Comparison of ENCODE assay signal across 8 cellular contexts in genomic region chr7:64562621-64563275, GRCh38. TPM values are rescaled to one million over a fixed set of nuclear protein-coding genes. Genes with fewer than 3 reads are reported as not detected.
DNase-seq lines count a peak whose midpoint lies in the region; ATAC-seq and TF ChIP-seq lines count a peak whose summit lies in the region.

TSS of gene ZNF680 (minus strand) at chr7:64563071. CDS start at chr7:64562954, 117 bp downstream.

- peaks cover 31 to 39% (median 38%) of the 10 kb centered on the region in 11 experiments for H3K36me3 ChIP-seq in BLaER1 treated with 17β-estradiol and CSF1 and Interleukin-3, amounts not matched to agents 10 nM and 100 nM

- DNase-seq in GM19240 (ENCODE audit: insufficient read length, low spot score): peak; percentile 81
- peak; percentile 76 for DNase-seq in NCI-H524 treated with DMSO at 0.1 percent for 48 hours (lab: John Stamatoyannopoulos, UW)
- DNase-seq in activated CD4-positive, alpha-beta T cell treated with anti-CD3 and anti-CD28 coated beads, Interleukin-2, amount 50 U/mL, for 48 hours: peak; percentile 88 to 92
- peak; percentile 87 to 95 for DNase-seq in dermis microvascular lymphatic vessel endothelial cell (ENCODE audit: low read depth in 2 of 2)
- DNase-seq in lower leg skin (ENCODE audit: low spot score in 2 of 2): peak; percentile 97 to 99
- DNase-seq in stimulated activated CD4-positive, alpha-beta T cell treated with anti-CD3 and anti-CD28 coated beads, TNF-alpha, amount 100 ng/mL, for 1 hour (ENCODE audit: low read depth in 3 of 3, low spot score in 1 of 3): peak; percentile 59 to 74 (median 70)

- H3K4me3 ChIP-seq in BLaER1 treated with 17β-estradiol and CSF1 and Interleukin-3, amounts not matched to agents 10 nM and 100 nM: peak within 1 kb of the TSS; percentile 72 to 99 (median 88)
- peak within 1 kb of the TSS; percentile 77 for H3K4me3 ChIP-seq in lower leg skin (ENCODE audit: low read depth, poor library complexity, severe bottlenecking)

- no peaks in the 10 kb centered on the region for H3K27me3 ChIP-seq in BLaER1 treated with 17β-estradiol and CSF1 and Interleukin-3, amounts not matched to agents 10 nM and 100 nM

- H3K9me3 ChIP-seq in BLaER1 treated with 17β-estradiol and CSF1 and Interleukin-3, amounts not matched to agents 10 nM and 100 nM (replicated peaks in 1 of 11): peaks cover 51 to 76% (median 65%) of the 10 kb centered on the region in 11 experiments

- peak; percentile 99 for ATAC-seq in HG03457 (IDR thresholded peaks at IDR 0.05; ENCODE audit: unreplicated experiment)

- TF ChIP-seq CTCF in lower leg skin (IDR thresholded peaks at IDR 0.05): no peak

- WGBS in lower leg skin, 2 donors: 0 to 1% methylated on average over 33 of the region's 33 CpGs

- intact Hi-C loops in lower leg skin (cut with DNase I; ENCODE audit: low total_unique reads): no loop called here

- H3K27ac ChIP-seq in BLaER1 treated with 17β-estradiol and CSF1 and Interleukin-3, amounts not matched to agents 10 nM and 100 nM: peak within 1 kb of the TSS; percentile 83 to 95 (median 94)

- peak within 1 kb of the TSS; percentile 84 to 98 (median 92) for H3K9ac ChIP-seq in BLaER1 treated with 17β-estradiol and CSF1 and Interleukin-3, amounts not matched to agents 10 nM and 100 nM

- H4K20me1 ChIP-seq in BLaER1 treated with 17β-estradiol and CSF1 and Interleukin-3, amounts not matched to agents 10 nM and 100 nM: no peaks in the 10 kb centered on the region

- peaks cover 0 to 9% (median 2%) of the 10 kb centered on the region in 10 experiments; a peak in 6 of 20 replicates for H3K4me1 ChIP-seq in BLaER1 treated with 17β-estradiol and CSF1 and Interleukin-3, amounts not matched to agents 10 nM and 100 nM

- peak within 1 kb of the TSS; percentile 55 to 83 (median 66) for H3K4me2 ChIP-seq in BLaER1 treated with 17β-estradiol and CSF1 and Interleukin-3, amounts not matched to agents 10 nM and 100 nM

- TF ChIP-seq POLR2A in lower leg skin (IDR thresholded peaks at IDR 0.05): peak in 1 of 2 donors; percentile 31

RNA-seq across cellular contexts. Expression of gene ZNF680, which starts in this region (rescaled TPM):
- total RNA-seq in dermis microvascular lymphatic vessel endothelial cell: 6.4 and 9.5 TPM in 2 replicates
- 1 to 10 TPM; 8.2 to 8.8 (median 8.5) TPM for total RNA-seq in lower leg skin

Comparison
In these comparisons a context has a peak if more than half of its experiments do, and no peak if none do; other contexts are left out.
1. Peak in every context shown above with its lines: DNase-seq, ATAC-seq, H3K4me3 ChIP-seq and H3K27ac ChIP-seq.